Comparison of ENCODE assay signal across 1 cellular context in the genomic region with DNA sequence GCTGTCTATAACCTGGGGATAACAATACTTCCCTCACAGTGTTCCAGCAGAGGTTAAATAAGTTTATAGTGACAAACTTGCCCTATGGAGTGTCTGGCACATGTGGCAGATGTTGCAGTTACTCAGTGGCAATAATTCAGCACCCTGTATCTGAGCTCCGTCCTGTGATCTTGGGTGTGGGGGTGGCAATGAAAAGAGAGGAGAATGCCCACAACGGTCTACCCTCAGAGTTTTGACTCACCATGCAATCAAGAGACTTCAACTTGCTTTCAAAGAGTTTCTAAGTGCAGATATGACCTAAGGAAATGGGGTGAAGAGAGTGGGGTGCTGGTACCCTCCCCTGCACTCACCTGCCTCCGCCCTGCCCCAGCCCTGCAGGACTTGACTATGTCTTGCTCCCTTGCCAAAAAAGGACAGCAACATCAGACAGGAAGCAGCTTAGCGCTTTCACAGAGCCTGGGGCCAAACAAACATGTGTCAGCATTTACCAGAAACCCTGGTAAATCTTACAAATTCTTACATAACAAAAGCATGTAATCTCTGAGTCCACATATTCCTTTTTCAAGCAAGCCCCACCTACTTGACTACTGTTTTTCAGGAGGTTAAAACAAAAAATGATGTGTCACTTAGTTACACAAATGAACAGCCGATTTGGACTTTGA.
TF ChIP-seq lines count a peak whose summit lies in the region.

No MANE protein-coding gene starts in this region.

TF ChIP-seq in GM12878, 131 proteins besides CTCF, POLR2A, EP300 and RAD21 (continued from another document):
- TF ChIP-seq, protein P1, sequence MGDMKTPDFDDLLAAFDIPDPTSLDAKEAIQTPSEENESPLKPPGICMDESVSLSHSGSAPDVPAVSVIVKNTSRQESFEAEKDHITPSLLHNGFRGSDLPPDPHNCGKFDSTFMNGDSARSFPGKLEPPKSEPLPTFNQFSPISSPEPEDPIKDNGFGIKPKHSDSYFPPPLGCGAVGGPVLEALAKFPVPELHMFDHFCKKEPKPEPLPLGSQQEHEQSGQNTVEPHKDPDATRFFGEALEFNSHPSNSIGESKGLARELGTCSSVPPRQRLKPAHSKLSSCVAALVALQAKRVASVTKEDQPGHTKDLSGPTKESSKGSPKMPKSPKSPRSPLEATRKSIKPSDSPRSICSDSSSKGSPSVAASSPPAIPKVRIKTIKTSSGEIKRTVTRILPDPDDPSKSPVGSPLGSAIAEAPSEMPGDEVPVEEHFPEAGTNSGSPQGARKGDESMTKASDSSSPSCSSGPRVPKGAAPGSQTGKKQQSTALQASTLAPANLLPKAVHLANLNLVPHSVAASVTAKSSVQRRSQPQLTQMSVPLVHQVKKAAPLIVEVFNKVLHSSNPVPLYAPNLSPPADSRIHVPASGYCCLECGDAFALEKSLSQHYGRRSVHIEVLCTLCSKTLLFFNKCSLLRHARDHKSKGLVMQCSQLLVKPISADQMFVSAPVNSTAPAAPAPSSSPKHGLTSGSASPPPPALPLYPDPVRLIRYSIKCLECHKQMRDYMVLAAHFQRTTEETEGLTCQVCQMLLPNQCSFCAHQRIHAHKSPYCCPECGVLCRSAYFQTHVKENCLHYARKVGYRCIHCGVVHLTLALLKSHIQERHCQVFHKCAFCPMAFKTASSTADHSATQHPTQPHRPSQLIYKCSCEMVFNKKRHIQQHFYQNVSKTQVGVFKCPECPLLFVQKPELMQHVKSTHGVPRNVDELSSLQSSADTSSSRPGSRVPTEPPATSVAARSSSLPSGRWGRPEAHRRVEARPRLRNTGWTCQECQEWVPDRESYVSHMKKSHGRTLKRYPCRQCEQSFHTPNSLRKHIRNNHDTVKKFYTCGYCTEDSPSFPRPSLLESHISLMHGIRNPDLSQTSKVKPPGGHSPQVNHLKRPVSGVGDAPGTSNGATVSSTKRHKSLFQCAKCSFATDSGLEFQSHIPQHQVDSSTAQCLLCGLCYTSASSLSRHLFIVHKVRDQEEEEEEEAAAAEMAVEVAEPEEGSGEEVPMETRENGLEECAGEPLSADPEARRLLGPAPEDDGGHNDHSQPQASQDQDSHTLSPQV (IDR thresholded peaks at IDR 0.05) = no peak
- TF ChIP-seq, protein P2, sequence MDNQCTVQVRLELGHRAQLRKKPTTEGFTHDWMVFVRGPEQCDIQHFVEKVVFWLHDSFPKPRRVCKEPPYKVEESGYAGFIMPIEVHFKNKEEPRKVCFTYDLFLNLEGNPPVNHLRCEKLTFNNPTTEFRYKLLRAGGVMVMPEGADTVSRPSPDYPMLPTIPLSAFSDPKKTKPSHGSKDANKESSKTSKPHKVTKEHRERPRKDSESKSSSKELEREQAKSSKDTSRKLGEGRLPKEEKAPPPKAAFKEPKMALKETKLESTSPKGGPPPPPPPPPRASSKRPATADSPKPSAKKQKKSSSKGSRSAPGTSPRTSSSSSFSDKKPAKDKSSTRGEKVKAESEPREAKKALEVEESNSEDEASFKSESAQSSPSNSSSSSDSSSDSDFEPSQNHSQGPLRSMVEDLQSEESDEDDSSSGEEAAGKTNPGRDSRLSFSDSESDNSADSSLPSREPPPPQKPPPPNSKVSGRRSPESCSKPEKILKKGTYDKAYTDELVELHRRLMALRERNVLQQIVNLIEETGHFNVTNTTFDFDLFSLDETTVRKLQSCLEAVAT (IDR thresholded peaks at IDR 0.05) = no peak
- no peak for TF ChIP-seq ZNF217 (IDR thresholded peaks at IDR 0.05)
- TF ChIP-seq SRF (IDR thresholded peaks at IDR 0.05; ENCODE audit: low read depth in 2 of 2, low read length in 2 of 2) = peak; percentile 40 to 72; a peak in 1 of 4 replicates
